In the genomic region with DNA sequence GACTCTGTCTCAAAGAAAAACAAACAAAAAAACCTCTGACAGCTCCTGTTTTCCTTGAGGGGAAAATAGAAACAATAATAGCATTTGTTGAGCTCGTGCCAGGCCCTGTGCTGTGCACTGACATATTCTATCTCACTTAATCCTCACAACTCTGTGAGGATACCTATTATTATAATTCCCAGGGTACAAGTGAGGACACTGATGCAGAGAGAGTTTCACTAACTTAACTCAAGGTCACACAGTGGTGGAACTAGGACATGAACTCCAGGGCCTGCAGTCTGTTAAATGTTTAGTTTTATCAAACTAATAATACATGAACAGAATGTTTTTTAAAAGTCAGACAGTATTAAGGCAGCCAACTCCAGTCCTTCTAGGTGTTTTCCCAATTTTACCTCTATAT, we compare ENCODE assay signal across 28 cellular contexts. TPM values are rescaled to one million over a fixed set of nuclear protein-coding genes. Genes with fewer than 3 reads are reported as not detected.
"Had no signal": no experiment of that assay in that cellular context is flagged by ENCODE, and none has a peak within 500 bp of the region (broad histone marks: within the 10 kb centered on the region; RNA-seq: fewer than 3 reads in every experiment).

No MANE protein-coding gene starts in this region.

- H3K4me1 ChIP-seq: left lung, upper lobe of right lung had no signal

- ATAC-seq: esophagus mucosa, foreskin keratinocyte, left lung, upper lobe of right lung had no signal

- H3K9me3 ChIP-seq: left lung, neutrophil, upper lobe of right lung had no signal

- DNase-seq: activated CD4-positive, alpha-beta T cell treated with anti-CD3 and anti-CD28 coated beads for 4 hours; activated CD4-positive, alpha-beta T cell treated with anti-CD3 and anti-CD28 coated beads, Interleukin-2, amount 50 U/mL, for 48 hours; activated CD8-positive, alpha-beta memory T cell treated with anti-CD3 and anti-CD28 coated beads for 24 hours; activated effector memory CD4-positive, alpha-beta T cell treated with Interleukin-2 at 50 U/mL for 16 hours; activated naive CD4-positive, alpha-beta T cell treated with Interleukin-2 at 50 U/mL for 16 hours; brain microvascular endothelial cell; endodermal cell; foreskin keratinocyte; glutamatergic neuron; hippocampal formation; immature natural killer cell; left lung; mammary epithelial cell; naive B cell; nephron progenitor cell; stimulated activated CD4-positive, alpha-beta T cell treated with anti-CD3 and anti-CD28 coated beads, Interleukin-15, amount 100 ng/mL, for 24 hours; stimulated activated CD4-positive, alpha-beta T cell treated with anti-CD3 and anti-CD28 coated beads, Interleukin-2, amount 100 ng/mL, for 24 hours; stimulated activated naive CD4-positive, alpha-beta T cell treated with Interleukin-2 at 50 U/mL for 16 hours; SW 1271; T-helper 9 cell; upper lobe of right lung had no signal

- H3K4me3 ChIP-seq: left lung, SK-N-MC, upper lobe of right lung had no signal

- H3K27ac ChIP-seq: brain microvascular endothelial cell, foreskin keratinocyte, left lung, neutrophil, SK-N-MC, upper lobe of right lung, VCaP had no signal

- H3K36me3 ChIP-seq: brain microvascular endothelial cell, upper lobe of right lung had no signal

- H3K27me3 ChIP-seq: brain microvascular endothelial cell had no signal

RNA-seq across cellular contexts. Expression of a gene that starts 5.1 kb away (rescaled TPM):
- total RNA-seq: esophagus mucosa, foreskin keratinocyte, mammary epithelial cell had no signal
- polyA plus RNA-seq: foreskin keratinocyte, immature natural killer cell, mammary epithelial cell had no signal

RNA-seq across cellular contexts. Expression of a gene that starts 20.7 kb away (rescaled TPM):
- total RNA-seq: astrocyte, esophagus mucosa, foreskin keratinocyte, kidney epithelial cell, mammary epithelial cell, osteocyte, upper lobe of right lung had no signal
- polyA plus RNA-seq: foreskin keratinocyte, immature natural killer cell, mammary epithelial cell had no signal

RNA-seq across cellular contexts. Expression of a gene that starts 35.5 kb away (rescaled TPM):
- polyA plus RNA-seq: immature natural killer cell had no signal
